Comparison of ENCODE assay signal across 36 cellular contexts in genomic region chr6:162497371-162497770, GRCh38.
"Had no signal": no experiment of that assay in that cellular context is flagged by ENCODE, and none has a peak within 500 bp of the region (broad histone marks: within the 10 kb centered on the region; RNA-seq: fewer than 3 reads in every experiment).

No MANE protein-coding gene starts in this region.

- DNase-seq: activated B cell treated with CpG ODN at 0.5 μM for 24 hours; activated CD4-positive, alpha-beta memory T cell treated with anti-CD3 and anti-CD28 coated beads for 36 hours; activated CD4-positive, alpha-beta T cell treated with anti-CD3 and anti-CD28 coated beads for 4 hours; activated CD4-positive, alpha-beta T cell treated with anti-CD3 and anti-CD28 coated beads, Interleukin-2, amount 50 U/mL, for 1 hour; activated CD4-positive, CD25-positive, alpha-beta regulatory T cell treated with anti-CD3 and anti-CD28 coated beads, Interleukin-2, amount 50 U/mL, for 72 hours; activated CD8-positive, alpha-beta memory T cell treated with anti-CD3 and anti-CD28 coated beads, Interleukin-2, amount 50 U/mL, for 4 hours; activated gamma-delta T cell treated with Interleukin-2 at 50 U/mL for 16 hours; activated naive CD4-positive, alpha-beta T cell treated with anti-CD3 and anti-CD28 coated beads for 36 hours; activated T-cell treated with anti-CD3 and anti-CD28 coated beads for 4 hours; activated T-cell treated with anti-CD3 and anti-CD28 coated beads, Interleukin-2, amount 50 U/mL, for 4 hours; adrenal gland; MM.1S; NCI-H1092 treated with DMSO at 0.1 percent for 48 hours; NCI-H1417; NCI-H146; NCI-H187; NCI-H2029 treated with DMSO at 0.1 percent for 48 hours; NCI-H2107; NCI-H2171; NCI-H510A; NCI-H526; NCI-H748 treated with DMSO at 0.1 percent for 48 hours; NK-92 treated with Interleukin-12 subunit alpha and Interleukin-12 subunit beta, amount 100 ng/mL, for 24 hours; PC-3; Peyer's patch; SIG-M5; T-cell; T-helper 2 cell; T-helper 9 cell had no signal

- H3K9me3 ChIP-seq: adrenal gland, Peyer's patch had no signal

- FAIRE-seq: bronchial epithelial cell had no signal

- H3K36me3 ChIP-seq: adrenal gland, Peyer's patch had no signal

- H3K27ac ChIP-seq: adrenal gland, KMS-11, Peyer's patch, RWPE1, VCaP had no signal

- H3K4me1 ChIP-seq: adrenal gland, Peyer's patch had no signal

- H3K9ac ChIP-seq: KMS-11 had no signal

- H3K27me3 ChIP-seq: adrenal gland, Peyer's patch had no signal

- H3K4me3 ChIP-seq: adrenal gland, Peyer's patch had no signal

- H3K4me2 ChIP-seq: KMS-11 had no signal

- ATAC-seq: activated naive CD4-positive, alpha-beta T cell treated with anti-CD3 and anti-CD28 coated beads, Interleukin-2, amount 50 U/mL, for 72 hours; activated T-cell treated with anti-CD3 and anti-CD28 coated beads, Interleukin-2, amount 50 U/mL, for 4 hours; PC-3; Right ventricle myocardium inferior; SK-N-SH treated with all-trans-retinoic acid at 6 μM for 48 hours; T-cell had no signal
